In genomic region chrX:45360571-45360970, GRCh38 we compare ENCODE assay signal across 21 cellular contexts.
"Had no signal": no experiment of that assay in that cellular context is flagged by ENCODE, and none has a peak within 500 bp of the region (broad histone marks: within the 10 kb centered on the region; RNA-seq: fewer than 3 reads in every experiment).

No MANE protein-coding gene starts in this region.

- H3K36me3 Mint-ChIP-seq: activated naive CD4-positive, alpha-beta T cell treated with anti-CD3 and anti-CD28 coated beads, Interleukin-2, amount 50 U/mL, for 24 hours had no signal

- H3K9me3 Mint-ChIP-seq: activated naive CD4-positive, alpha-beta T cell treated with anti-CD3 and anti-CD28 coated beads, Interleukin-2, amount 50 U/mL, for 24 hours; central memory CD8-positive, alpha-beta T cell; T-helper 1 cell treated with Interleukin-12 subunit alpha and Interleukin-12 subunit beta and Interleukin-4 antibody, amounts not matched to agents 30 μg/mL and 1 μg/mL, for 36 hours had no signal

- H3K27ac Mint-ChIP-seq: activated CD8-positive, alpha-beta T cell treated with anti-CD3 and anti-CD28 coated beads, Interleukin-2, amount 10 ng/mL, durations not matched to agents 7 days and 5 days; activated naive CD4-positive, alpha-beta T cell treated with anti-CD3 and anti-CD28 coated beads, Interleukin-2, amount 50 U/mL, for 24 hours; T-helper 1 cell treated with Interleukin-12 subunit alpha and Interleukin-12 subunit beta and Interleukin-4 antibody, amounts not matched to agents 30 μg/mL and 1 μg/mL, for 36 hours had no signal

- H3K4me1 ChIP-seq: body of pancreas had no signal

- H3K4me3 ChIP-seq: body of pancreas had no signal

- H3K27ac ChIP-seq: body of pancreas had no signal

- ATAC-seq: activated CD8-positive, alpha-beta T cell treated with anti-CD3 and anti-CD28 coated beads, Interleukin-2, amount 10 ng/mL, durations not matched to agents 7 days and 5 days; body of pancreas had no signal

- H3K4me1 Mint-ChIP-seq: activated naive CD4-positive, alpha-beta T cell treated with anti-CD3 and anti-CD28 coated beads, Interleukin-2, amount 50 U/mL, for 24 hours; central memory CD8-positive, alpha-beta T cell had no signal

- H3K27me3 ChIP-seq: body of pancreas had no signal

- DNase-seq: activated CD4-positive, alpha-beta T cell treated with anti-CD3 and anti-CD28 coated beads for 48 hours; activated CD4-positive, alpha-beta T cell treated with anti-CD3 and anti-CD28 coated beads, Interleukin-2, amount 50 U/mL, for 4 hours; activated CD4-positive, CD25-positive, alpha-beta regulatory T cell treated with anti-CD3 and anti-CD28 coated beads, Interleukin-2, amount 50 U/mL, for 72 hours; activated CD8-positive, alpha-beta memory T cell treated with anti-CD3 and anti-CD28 coated beads, Interleukin-2, amount 50 U/mL, for 48 hours; activated CD8-positive, alpha-beta T cell treated with anti-CD3 and anti-CD28 coated beads, Interleukin-2, amount 10 ng/mL, durations not matched to agents 7 days and 5 days; activated naive CD4-positive, alpha-beta T cell; activated T-cell treated with anti-CD3 and anti-CD28 coated beads, Interleukin-2, amount 50 U/mL, for 1 hour; aorta; body of pancreas; KG1; MM.1S; NCI-H1105; NCI-H1436; NCI-H187; NCI-H2081 treated with DMSO at 0.1 percent for 48 hours; NCI-H446; NCI-H524; SHP77 treated with DMSO at 0.1 percent for 48 hours had no signal

- H3K4me3 Mint-ChIP-seq: activated CD8-positive, alpha-beta T cell treated with anti-CD3 and anti-CD28 coated beads, Interleukin-2, amount 10 ng/mL, durations not matched to agents 7 days and 5 days; activated naive CD4-positive, alpha-beta T cell treated with anti-CD3 and anti-CD28 coated beads, Interleukin-2, amount 50 U/mL, for 24 hours; central memory CD8-positive, alpha-beta T cell; T-helper 1 cell treated with Interleukin-12 subunit alpha and Interleukin-12 subunit beta and Interleukin-4 antibody, amounts not matched to agents 30 μg/mL and 1 μg/mL, for 36 hours had no signal

- H3K9me3 ChIP-seq: body of pancreas had no signal
